Comparison of ENCODE assay signal across 22 cellular contexts in genomic region chr17:29225388-29225787, GRCh38. TPM values are rescaled to one million over a fixed set of nuclear protein-coding genes. Genes with fewer than 3 reads are reported as not detected.
DNase-seq lines count a peak whose midpoint lies in the region; ATAC-seq lines count a peak whose summit lies in the region.
"Had no signal": no experiment of that assay in that cellular context is flagged by ENCODE, and none has a peak within 500 bp of the region (broad histone marks: within the 10 kb centered on the region; RNA-seq: fewer than 3 reads in every experiment).

No MANE protein-coding gene starts in this region.

- H3K4me1 Mint-ChIP-seq in T-helper 2 cell treated with Interferon-gamma antibody and Interleukin-4, amounts not matched to agents 5 μg/mL and 100 μg/mL, for 36 hours (ENCODE audit: low read depth): no peaks in the 10 kb centered on the region
- H3K4me1 Mint-ChIP-seq in T-helper 17 cell: peaks cover 11% of the 10 kb centered on the region

- no peak overlapping the region for H3K4me3 Mint-ChIP-seq in T-helper 2 cell treated with Interferon-gamma antibody and Interleukin-4, amounts not matched to agents 5 μg/mL and 100 μg/mL, for 36 hours
- H3K4me3 Mint-ChIP-seq in T-helper 17 cell: no peak overlapping the region
- H3K4me3 Mint-ChIP-seq: CD8-positive, alpha-beta T cell; HFFc6 had no signal

- no peak for DNase-seq in T-helper 2 cell treated with Interferon-gamma antibody and Interleukin-4, amounts not matched to agents 5 μg/mL and 100 μg/mL, for 36 hours (ENCODE audit: low spot score)
- DNase-seq in T-helper 2 cell (no peak), T-helper 17 cell (no peak), iris pigment epithelial cell (ENCODE audit: low read depth) (peak; percentile 11), H4 (ENCODE audit: low spot score) (no peak), left cardiac atrium (no peak)
- DNase-seq in activated CD4-positive, CD25-positive, alpha-beta regulatory T cell treated with anti-CD3 and anti-CD28 coated beads, Interleukin-2, amount 50 U/mL, for 72 hours: no peak
- DNase-seq: Calu3; CD8-positive, alpha-beta T cell; EL; H7; HFFc6; KG1; MV-4-11; NCI-H1417; NCI-H187; NCI-H2107; NCI-H226; NCI-H524 treated with DMSO at 0.1 percent for 48 hours; PC-9; SIG-M5 had no signal

- H3K27ac Mint-ChIP-seq in T-helper 2 cell treated with Interferon-gamma antibody and Interleukin-4, amounts not matched to agents 5 μg/mL and 100 μg/mL, for 36 hours: peak overlapping the region; percentile 4
- peak overlapping the region; percentile 21 for H3K27ac Mint-ChIP-seq in T-helper 17 cell
- H3K27ac Mint-ChIP-seq: CD8-positive, alpha-beta T cell; HFFc6 had no signal

- no peaks in the 10 kb centered on the region for H3K9me3 Mint-ChIP-seq in T-helper 2 cell treated with Interferon-gamma antibody and Interleukin-4, amounts not matched to agents 5 μg/mL and 100 μg/mL, for 36 hours
- H3K9me3 Mint-ChIP-seq: CD8-positive, alpha-beta T cell; HFFc6 had no signal

- H3K36me3 Mint-ChIP-seq in T-helper 2 cell treated with Interferon-gamma antibody and Interleukin-4, amounts not matched to agents 5 μg/mL and 100 μg/mL, for 36 hours (ENCODE audit: low read depth): no peaks in the 10 kb centered on the region
- no peaks in the 10 kb centered on the region for H3K36me3 Mint-ChIP-seq in T-helper 17 cell (ENCODE audit: low read depth)
- H3K36me3 Mint-ChIP-seq: CD8-positive, alpha-beta T cell had no signal

- no peak for ATAC-seq in T-helper 17 cell
- ATAC-seq in left cardiac atrium: no peak
- ATAC-seq: CD8-positive, alpha-beta T cell had no signal

- intact Hi-C loops in left cardiac atrium (cut with DNase I): no loop called here

- no peaks in the 10 kb centered on the region for H3K9me3 ChIP-seq in T-helper 17 cell (ENCODE audit: control insufficient read depth, low read length, poor library complexity, severe bottlenecking)

- H3K27me3 Mint-ChIP-seq in T-helper 2 cell treated with Interferon-gamma antibody and Interleukin-4, amounts not matched to agents 5 μg/mL and 100 μg/mL, for 36 hours (ENCODE audit: low read depth): peaks cover 5% of the 10 kb centered on the region
- H3K27me3 Mint-ChIP-seq in T-helper 17 cell: peaks cover 4% of the 10 kb centered on the region

RNA-seq across cellular contexts. Expression of gene CRYBA1, which starts 21.3 kb away (rescaled TPM):
- not detected for total RNA-seq in T-helper 17 cell
- not detected in 2 replicates for total RNA-seq in H4 (2014; rRNA removed; shearing (Covaris generic))
- not detected for total RNA-seq in left cardiac atrium
- total RNA-seq: A172; Calu3; CD8-positive, alpha-beta T cell; H7; PC-9 had no signal

RNA-seq across cellular contexts. Expression of gene MYO18A, which starts 45.2 kb away (rescaled TPM):
- total RNA-seq in T-helper 17 cell (100 to 1,000 TPM; 142 to 153 TPM), left cardiac atrium (100 to 1,000 TPM; 179 to 190 TPM)
- total RNA-seq in H4 (2014; rRNA removed; shearing (Covaris generic)): 8.4 and 10.1 TPM in 2 replicates

Comparison
In these comparisons a context has a peak if more than half of its experiments do, and no peak if none do; other contexts are left out.
1. RNA of gene MYO18A, which starts 45.2 kb away (total RNA-seq): 179 to 190 TPM in left cardiac atrium and 142 to 153 TPM in T-helper 17 cell; 8.4 to 10.1 TPM in H4; every median in the first group is over 10 times any median in the second.